26 cellular contexts compared by ENCODE assay signal in genomic region chr2:213007290-213007838, GRCh38.
DNase-seq lines count a peak whose midpoint lies in the region; ATAC-seq and TF ChIP-seq lines count a peak whose summit lies in the region.
"Had no signal": no experiment of that assay in that cellular context is flagged by ENCODE, and none has a peak within 500 bp of the region (broad histone marks: within the 10 kb centered on the region; RNA-seq: fewer than 3 reads in every experiment).

No MANE protein-coding gene starts in this region.

- H3K9me3 ChIP-seq in testis, result no peaks in the 10 kb centered on the region
- H3K9me3 ChIP-seq: A549, Caco-2, SJSA1 had no signal

- no peaks in the 10 kb centered on the region for H3K36me3 ChIP-seq in testis (ENCODE audit: low read depth, missing control alignments)
- H3K36me3 ChIP-seq: SJSA1 had no signal

- peaks cover 12% of the 10 kb centered on the region for H3K4me1 Mint-ChIP-seq in activated T-cell treated with anti-CD3 and anti-CD28 coated beads, Interleukin-2, amount 50 U/mL, for 72 hours (ENCODE audit: low read depth)

- peaks cover 15% of the 10 kb centered on the region for H3K27me3 Mint-ChIP-seq in activated T-cell treated with anti-CD3 and anti-CD28 coated beads, Interleukin-2, amount 50 U/mL, for 72 hours (ENCODE audit: low read depth)
- H3K27me3 Mint-ChIP-seq: IgD-negative memory B cell had no signal

- H3K27ac ChIP-seq in testis, result no peak overlapping the region
- H3K27ac ChIP-seq: A549, HL-60, KMS-11, SJSA1 had no signal

- H3K4me3 ChIP-seq in testis, result no peak overlapping the region
- H3K4me3 ChIP-seq: A549, SJSA1 had no signal

- DNase-seq in Daoy (ENCODE audit: low read depth) (peak; percentile 5), LHCN-M2 (ENCODE audit: low read depth) (peak; percentile 37), left kidney (ENCODE audit: low read depth, low spot score) (peak; percentile 3), testis (peak; percentile 15), NCI-H1694 treated with DMSO at 0.1 percent for 48 hours (lab: John Stamatoyannopoulos, UW) (no peak)
- DNase-seq in activated CD4-positive, alpha-beta T cell treated with anti-CD3 and anti-CD28 coated beads, Interleukin-2, amount 50 U/mL, for 4 hours, result no peak
- DNase-seq in activated T-cell treated with anti-CD3 and anti-CD28 coated beads, Interleukin-2, amount 50 U/mL, for 72 hours, result no peak
- DNase-seq: AML-193; C1 segment of cervical spinal cord; Caco-2; CD8-positive, alpha-beta T cell; DND-41; NCI-H1092; NCI-H1417 treated with DMSO at 0.1 percent for 48 hours; NCI-H187; NCI-H2081 treated with DMSO at 0.1 percent for 48 hours; NCI-H446; NCI-H524 treated with DMSO at 0.1 percent for 48 hours; NCI-H774 had no signal

- TF ChIP-seq POLR2A in testis (IDR thresholded peaks at IDR 0.05), result no peak

- no peak overlapping the region for H3K4me3 Mint-ChIP-seq in activated T-cell treated with anti-CD3 and anti-CD28 coated beads, Interleukin-2, amount 50 U/mL, for 72 hours
- H3K4me3 Mint-ChIP-seq: CD8-positive, alpha-beta T cell; IgD-negative memory B cell had no signal

- no peaks in the 10 kb centered on the region for H3K27me3 ChIP-seq in testis
- H3K27me3 ChIP-seq: SJSA1 had no signal

- H3K36me3 Mint-ChIP-seq in activated T-cell treated with anti-CD3 and anti-CD28 coated beads, Interleukin-2, amount 50 U/mL, for 72 hours (ENCODE audit: insufficient read depth in 2 of 2), result peaks cover 3 to 6% of the 10 kb centered on the region in 2 donors
- H3K36me3 Mint-ChIP-seq: IgD-negative memory B cell had no signal

- no peak for TF ChIP-seq CTCF in testis (IDR thresholded peaks at IDR 0.05)

- intact Hi-C loops in testis (cut with DNase I; ENCODE audit: low total_unique reads), result no loop called here

- no peak overlapping the region for H3K27ac Mint-ChIP-seq in activated T-cell treated with anti-CD3 and anti-CD28 coated beads, Interleukin-2, amount 50 U/mL, for 72 hours
- H3K27ac Mint-ChIP-seq: CD8-positive, alpha-beta T cell; IgD-negative memory B cell had no signal

- H3K9me3 Mint-ChIP-seq in activated T-cell treated with anti-CD3 and anti-CD28 coated beads, Interleukin-2, amount 50 U/mL, for 72 hours, result peaks cover 0 to 2% of the 10 kb centered on the region in 2 donors
- H3K9me3 Mint-ChIP-seq: CD8-positive, alpha-beta T cell had no signal

- no peak for ATAC-seq in activated T-cell treated with anti-CD3 and anti-CD28 coated beads, Interleukin-2, amount 50 U/mL, for 72 hours (replicated peaks in 1 of 2)
- ATAC-seq: A549; CD8-positive, alpha-beta T cell; HCT116; Right ventricle myocardium inferior had no signal

- 81 to 82% methylated on average over 5 of the region's 5 CpGs for WGBS in testis, 2 donors

- peaks cover 2% of the 10 kb centered on the region for H3K4me1 ChIP-seq in testis
- H3K4me1 ChIP-seq: A549, Caco-2 had no signal

Comparison
In these comparisons a context has a peak if more than half of its experiments do, and no peak if none do; other contexts are left out.
1. DNase-seq: peak in Daoy (single experiment), LHCN-M2 (single experiment), left kidney (single experiment) and testis (single experiment); none in activated CD4-positive, alpha-beta T cell treated with anti-CD3 and anti-CD28 coated beads, Interleukin-2, amount 50 U/mL, for 4 hours (0 of 2), NCI-H1694 treated with DMSO at 0.1 percent for 48 hours (single experiment) and activated T-cell treated with anti-CD3 and anti-CD28 coated beads, Interleukin-2, amount 50 U/mL, for 72 hours (0 of 2).